21 cellular contexts compared by ENCODE assay signal in genomic region chr1:34342334-34342733, GRCh38.
DNase-seq lines count a peak whose midpoint lies in the region; ATAC-seq and TF ChIP-seq lines count a peak whose summit lies in the region.
"Had no signal": no experiment of that assay in that cellular context is flagged by ENCODE, and none has a peak within 500 bp of the region (broad histone marks: within the 10 kb centered on the region; RNA-seq: fewer than 3 reads in every experiment).

No MANE protein-coding gene starts in this region.

- H3F3A ChIP-seq in SK-N-SH (replicated peaks; ENCODE audit: insufficient read depth) = no peaks in the 10 kb centered on the region

- CTCF ChIA-PET in SK-N-SH (lab: Yijun Ruan, JAX) = interaction anchor here (0.8 to 2.2 kb wide), 15 partner anchors 12 to 402 kb away, joined by 3 to 8 read pairs (median 3); no protein-coding TSS in a partner anchor

- no peaks in the 10 kb centered on the region for H3K9me2 ChIP-seq in SK-N-SH

- no peak overlapping the region for H3T11ph ChIP-seq in H9 (ENCODE audit: low read length)

- TF ChIP-seq POLR2A in suprapubic skin (IDR thresholded peaks at IDR 0.05) = no peak

- H3K4me1 Mint-ChIP-seq in H9 = peaks cover 0 to 7% of the 10 kb centered on the region in 2 experiments; a peak in 2 of 4 replicates
- H3K4me1 Mint-ChIP-seq: T-cell had no signal

- H2BK20ac ChIP-seq in H9 (ENCODE audit: low read depth, low read length, poor library complexity, severe bottlenecking) = no peak overlapping the region

- no peak overlapping the region for H4K5ac ChIP-seq in H9 (ENCODE audit: insufficient read length, low read depth, low read length)

- H3K9me3 Mint-ChIP-seq in H9 = no peaks in the 10 kb centered on the region
- H3K9me3 Mint-ChIP-seq: CD4-positive, alpha-beta T cell; T-cell had no signal

- H3K79me1 ChIP-seq in H9 (ENCODE audit: insufficient read depth, low read depth, low read length, poor library complexity, severe bottlenecking) = no peaks in the 10 kb centered on the region

- intact Hi-C loops in left ventricle myocardium inferior (cut with micrococcal nuclease) = no loop called here

- H3K4me3 ChIP-seq in SK-N-SH (ENCODE audit: low read depth in 2 of 2, low read length in 1 of 2) = no peak overlapping the region
- H3K4me3 ChIP-seq in left ventricle myocardium inferior = no peak overlapping the region
- no peak overlapping the region for H3K4me3 ChIP-seq in suprapubic skin
- H3K4me3 ChIP-seq: BLaER1, PC-9 had no signal

- H3K23me2 ChIP-seq in H9 (ENCODE audit: insufficient read length, low read depth, low read length, poor library complexity, severe bottlenecking) = no peaks in the 10 kb centered on the region

- H2AFZ ChIP-seq in SK-N-SH (ENCODE audit: low read depth) (no peak overlapping the region), H9 (ENCODE audit: low read length) (no peak overlapping the region)
- H2AFZ ChIP-seq: PC-9 had no signal

- H2AK5ac ChIP-seq in H9 (ENCODE audit: insufficient read length, low read length) = no peak overlapping the region

- POLR2A ChIA-PET in SK-N-SH (lab: Yijun Ruan, JAX) = no interaction called here

- no peak overlapping the region for H3K23ac ChIP-seq in H9 (ENCODE audit: insufficient read length, low read depth, low read length)

- H4K20me1 ChIP-seq in SK-N-SH (ENCODE audit: insufficient read depth) = no peaks in the 10 kb centered on the region
- no peaks in the 10 kb centered on the region for H4K20me1 ChIP-seq in H9 (ENCODE audit: control insufficient read depth, insufficient read depth, insufficient read length)
- H4K20me1 ChIP-seq: BLaER1 had no signal

- H3K14ac ChIP-seq in H9 (ENCODE audit: insufficient read depth, low read length) = no peak overlapping the region

- H3K27me3 Mint-ChIP-seq in H9 (ENCODE audit: low read depth) = peaks cover 30% of the 10 kb centered on the region

- H3K9me3 ChIP-seq in SK-N-SH (no peaks in the 10 kb centered on the region), H9 (ENCODE audit: control insufficient read depth, low read depth, low read length) (no peaks in the 10 kb centered on the region), left ventricle myocardium inferior (replicated peaks) (no peaks in the 10 kb centered on the region), suprapubic skin (no peaks in the 10 kb centered on the region)
- H3K9me3 ChIP-seq: BLaER1 had no signal

- H3K27ac Mint-ChIP-seq in H9 = no peak overlapping the region
- H3K27ac Mint-ChIP-seq: CD4-positive, alpha-beta T cell; T-cell had no signal

- no peak overlapping the region for H3K4me3 Mint-ChIP-seq in H9
- H3K4me3 Mint-ChIP-seq: CD4-positive, alpha-beta T cell; T-cell had no signal

- H2BK5ac ChIP-seq in H9 (ENCODE audit: insufficient read length, low read length) = no peak overlapping the region

- TF ChIP-seq RAD21 in SK-N-SH (IDR thresholded peaks at IDR 0.05; ENCODE audit: low read length) = peak; percentile 39

- 20% methylated on average over 1 of the region's 1 CpG for WGBS in SK-N-SH (ENCODE audit: low lambda C conversion rate)
- WGBS in H9 (ENCODE audit: extremely low coverage, insufficient read length, low lambda C conversion rate) = no CpG with 5 or more reads among the region's 1 CpG
- WGBS in suprapubic skin = 80% methylated on average over 1 of the region's 1 CpG

- no peak overlapping the region for H2BK15ac ChIP-seq in H9 (ENCODE audit: low read depth, low read length)

- TF ChIP-seq CTCF in SK-N-SH (IDR thresholded peaks at IDR 0.05) (no peak), H9 (conservative IDR thresholded peaks at IDR 0.05) (peak; percentile 45), VCaP (conservative IDR thresholded peaks at IDR 0.05) (no peak), left ventricle myocardium inferior (IDR thresholded peaks at IDR 0.05; ENCODE audit: borderline replicate concordance) (no peak), suprapubic skin (IDR thresholded peaks at IDR 0.05) (no peak)

- H3K56ac ChIP-seq in H9 (ENCODE audit: insufficient read length, low read depth, low read length) = no peak overlapping the region

- ATAC-seq in SK-N-SH treated with all-trans-retinoic acid at 6 μM for 48 hours = no peak
- ATAC-seq in HG02938 (IDR thresholded peaks at IDR 0.05; ENCODE audit: unreplicated experiment) = no peak
- ATAC-seq: T-cell had no signal

- H3K27ac ChIP-seq in SK-N-SH (ENCODE audit: low read depth in 2 of 2, low read length in 1 of 2) (no peak overlapping the region), H9 (ENCODE audit: insufficient read length, low read depth, low read length) (no peak overlapping the region), VCaP (peak overlapping the region; percentile 28; the same call in 1 of the 2 replicates), left ventricle myocardium inferior (replicated peaks) (no peak overlapping the region), suprapubic skin (no peak overlapping the region)
- H3K27ac ChIP-seq: BLaER1, PC-9 had no signal

- H3K4me2 ChIP-seq in SK-N-SH (no peak overlapping the region), H9 (ENCODE audit: insufficient read depth, insufficient read length, low read length) (no peak overlapping the region)
- H3K4me2 ChIP-seq: BLaER1, PC-9 had no signal

- H3K4ac ChIP-seq in H9 (ENCODE audit: low read depth, low read length) = no peak overlapping the region

- H3K4me1 ChIP-seq in SK-N-SH (ENCODE audit: control insufficient read depth in 1 of 2, insufficient read depth in 2 of 2, low read depth in 1 of 2, low read length in 1 of 2) (no peaks in the 10 kb centered on the region), H9 (ENCODE audit: insufficient read depth, low read length) (no peaks in the 10 kb centered on the region), left ventricle myocardium inferior (no peaks in the 10 kb centered on the region), suprapubic skin (no peaks in the 10 kb centered on the region)
- H3K4me1 ChIP-seq: BLaER1 had no signal

- H4K8ac ChIP-seq in H9 (replicated peaks; ENCODE audit: insufficient read length, low read depth, low read length) = no peak overlapping the region

- no peaks in the 10 kb centered on the region for H3K36me3 Mint-ChIP-seq in H9 (ENCODE audit: insufficient read depth in 1 of 3, low read depth in 3 of 3)
- H3K36me3 Mint-ChIP-seq: T-cell had no signal

- H4K91ac ChIP-seq in H9 (ENCODE audit: insufficient read length, low read depth, low read length) = no peak overlapping the region

- H3K79me2 ChIP-seq in SK-N-SH (ENCODE audit: insufficient read depth) = no peaks in the 10 kb centered on the region
- H3K79me2 ChIP-seq in H9 (ENCODE audit: insufficient read depth, low read length) = no peaks in the 10 kb centered on the region

- H3K36me3 ChIP-seq in SK-N-SH (replicated peaks in 1 of 2; ENCODE audit: control insufficient read depth in 1 of 2, insufficient read depth in 2 of 2, low read length in 1 of 2) (no peaks in the 10 kb centered on the region), left ventricle myocardium inferior (no peaks in the 10 kb centered on the region), suprapubic skin (no peaks in the 10 kb centered on the region)
- H3K36me3 ChIP-seq: BLaER1 had no signal

- no peak overlapping the region for H2BK12ac ChIP-seq in H9 (ENCODE audit: insufficient read length, low read depth, low read length)

- H2BK120ac ChIP-seq in H9 (ENCODE audit: low read depth, low read length, poor library complexity, severe bottlenecking) = no peak overlapping the region

- H3K9ac ChIP-seq in SK-N-SH (no peak overlapping the region), H9 (ENCODE audit: extremely low read depth, insufficient read length, low read length) (no peak overlapping the region)
- H3K9ac ChIP-seq: BLaER1 had no signal

- TF ChIP-seq EP300 in SK-N-SH (IDR thresholded peaks at IDR 0.05; ENCODE audit: borderline replicate concordance in 1 of 2, low read depth in 1 of 2, low read length in 1 of 2) = no peak
- TF ChIP-seq EP300 in suprapubic skin (IDR thresholded peaks at IDR 0.05) = no peak

- H3K18ac ChIP-seq in H9 (ENCODE audit: insufficient read length, low read depth, low read length) = no peak overlapping the region

- H3K27me3 ChIP-seq in SK-N-SH (ENCODE audit: insufficient read depth) (no peaks in the 10 kb centered on the region), H9 (ENCODE audit: insufficient read depth, low read length) (no peaks in the 10 kb centered on the region), left ventricle myocardium inferior (ENCODE audit: low read depth) (peaks cover 89% of the 10 kb centered on the region), suprapubic skin (peaks cover 8% of the 10 kb centered on the region)
- H3K27me3 ChIP-seq: BLaER1 had no signal

- DNase-seq in SK-N-SH = no peak
- DNase-seq in H9 = no peak
- no peak for DNase-seq in left ventricle myocardium inferior
- no peak for DNase-seq in suprapubic skin (ENCODE audit: low spot score in 2 of 2)
- DNase-seq: CD4-positive, alpha-beta T cell; COR-L47; GDM1; IMR-90; NCI-H1417 treated with DMSO at 0.1 percent for 48 hours; NCI-H1930; NCI-H226; NCI-H510A treated with DMSO at 0.1 percent for 48 hours; NCI-H748 treated with DMSO at 0.1 percent for 48 hours; PC-9; RPMI8226; SHP77 treated with DMSO at 0.1 percent for 48 hours; T-cell had no signal

TF ChIP-seq in SK-N-SH treated with all-trans-retinoic acid at 6 μM for 48 hours, 23 proteins besides CTCF, POLR2A, EP300 and RAD21 (continues in another document):
- TF ChIP-seq ZNF565 (CRISPR knock-in tag; conservative IDR thresholded peaks at IDR 0.05; ENCODE audit: low read depth) (no peak), CREB5 (CRISPR knock-in tag; IDR thresholded peaks at IDR 0.05; ENCODE audit: low read depth) (no peak), CSDC2 (CRISPR knock-in tag; IDR thresholded peaks at IDR 0.05) (no peak), ZFP30 (CRISPR knock-in tag; IDR thresholded peaks at IDR 0.05) (no peak), RARB (CRISPR knock-in tag; IDR thresholded peaks at IDR 0.05) (no peak), ZC3H10 (CRISPR knock-in tag; IDR thresholded peaks at IDR 0.05) (no peak)
